Comparison of ENCODE assay signal across 8 cellular contexts in genomic region chr13:28324181-28324789, GRCh38.
DNase-seq lines count a peak whose midpoint lies in the region; ATAC-seq and TF ChIP-seq lines count a peak whose summit lies in the region.

No MANE protein-coding gene starts in this region.

- H3K9ac ChIP-seq in PC-3 (ENCODE audit: low read length) (no peak overlapping the region), neuronal stem cell (ENCODE audit: low read depth, low read length, poor library complexity) (no peak overlapping the region)

- no peak overlapping the region for H2BK120ac ChIP-seq in neuronal stem cell (ENCODE audit: low read depth, low read length)

- ATAC-seq in HG03064 (IDR thresholded peaks at IDR 0.05; ENCODE audit: low read depth, unreplicated experiment) (peak; percentile 75), PC-3 (peak; percentile 74)

- H3K9me2 ChIP-seq in PC-3 (replicated peaks; ENCODE audit: low read length), result no peaks in the 10 kb centered on the region

- WGBS in neuronal stem cell (ENCODE audit: extremely low coverage in 2 of 2, insufficient read length in 2 of 2, insufficient replicate concordance in 1 of 2), 2 donors, result no CpG with 5 or more reads among the region's 4 CpGs
- WGBS in transverse colon (ENCODE audit: low coverage in 1 of 2), 2 donors, result 25% methylated on average over 4 of the region's 4 CpGs; no CpG with 5 or more reads in 1 of the 2 donors

- intact Hi-C loops in PC-3 (cut with micrococcal nuclease) (loop anchor here (1.0 kb wide), 1 partner anchor 312 kb away; no protein-coding TSS in a partner anchor), transverse colon (cut with DNase I; ENCODE audit: low total_unique reads) (loop anchor here (10.0 kb wide), 1 partner anchor 311 kb away; no protein-coding TSS in a partner anchor)

- no peak overlapping the region for H3K23ac ChIP-seq in neuronal stem cell (ENCODE audit: low read depth, low read length, poor library complexity)

- no peak overlapping the region for H2BK12ac ChIP-seq in neuronal stem cell (ENCODE audit: low read length)

- POLR2A ChIA-PET in GM10248 (lab: Yijun Ruan, JAX), result no interaction called here
- POLR2A ChIA-PET in PC-3 (lab: Charles Lee; ENCODE audit: unreplicated experiment), result no interaction called here

- H3K27me3 ChIP-seq in PC-3 (ENCODE audit: low read length), result no peaks in the 10 kb centered on the region
- H3K27me3 ChIP-seq in neuronal stem cell (ENCODE audit: control insufficient read depth in 3 of 3, insufficient read depth in 3 of 3, low read depth in 1 of 3, low read length in 3 of 3), result peaks cover 0 to 11% (median 0%) of the 10 kb centered on the region in 3 experiments
- H3K27me3 ChIP-seq in transverse colon, result no peaks in the 10 kb centered on the region

- H3K14ac ChIP-seq in neuronal stem cell (ENCODE audit: low read length), result no peak overlapping the region

- no peak for TF ChIP-seq POLR2A in transverse colon (IDR thresholded peaks at IDR 0.05)

- no peak overlapping the region for H2BK15ac ChIP-seq in neuronal stem cell (ENCODE audit: low read length)

- H3K4me1 ChIP-seq in PC-3 (ENCODE audit: insufficient read depth, low read length) (peaks cover 23% of the 10 kb centered on the region), neuronal stem cell (ENCODE audit: control insufficient read depth in 2 of 2, insufficient read depth in 1 of 2, low read depth in 1 of 2, low read length in 2 of 2) (no peaks in the 10 kb centered on the region), transverse colon (no peaks in the 10 kb centered on the region)

- peak; percentile 71 for TF ChIP-seq CTCF in GM10248 (IDR thresholded peaks at IDR 0.05; ENCODE audit: control extremely low read depth, extremely low read depth, low read depth, missing control alignments)
- peak; percentile 83 for TF ChIP-seq CTCF in PC-3 (conservative IDR thresholded peaks at IDR 0.05; ENCODE audit: low read depth, low read length)
- peak; percentile 63 to 70 (median 67) for TF ChIP-seq CTCF in transverse colon (IDR thresholded peaks at IDR 0.05)

- no TSS peak for BruUV-seq in PC-3 (replicated peaks; lab: Mats Ljungman, UMichigan)

- H2BK5ac ChIP-seq in neuronal stem cell (ENCODE audit: low read length), result no peak overlapping the region

- H3K4me3 ChIP-seq in PC-3 (ENCODE audit: low read length), result no peak overlapping the region
- no peak overlapping the region for H3K4me3 ChIP-seq in neuronal stem cell (ENCODE audit: low read length in 2 of 2)
- H3K4me3 ChIP-seq in transverse colon, result no peak overlapping the region

- TF ChIP-seq EP300 in transverse colon (IDR thresholded peaks at IDR 0.05; ENCODE audit: low read depth), result no peak

- H3K27ac ChIP-seq in PC-3 (ENCODE audit: low read length), result peak overlapping the region; percentile 20; the same call in 1 of the 2 replicates
- H3K27ac ChIP-seq in neuronal stem cell (replicated peaks; ENCODE audit: low read length), result no peak overlapping the region
- no peak overlapping the region for H3K27ac ChIP-seq in transverse colon

- H3K9me3 ChIP-seq in PC-3 (ENCODE audit: low read length) (no peaks in the 10 kb centered on the region), neuronal stem cell (replicated peaks in 1 of 2; ENCODE audit: control insufficient read depth in 2 of 2, insufficient read depth in 1 of 2, low read depth in 1 of 2, low read length in 2 of 2) (no peaks in the 10 kb centered on the region), transverse colon (no peaks in the 10 kb centered on the region)

- H4K91ac ChIP-seq in neuronal stem cell (ENCODE audit: low read depth, low read length, poor library complexity), result no peak overlapping the region

- no peaks in the 10 kb centered on the region for H3K79me2 ChIP-seq in PC-3 (ENCODE audit: low read length)

- H3K4me2 ChIP-seq in PC-3 (ENCODE audit: low read length) (no peak overlapping the region), neuronal stem cell (ENCODE audit: insufficient read depth, low read length, poor library complexity, severe bottlenecking) (no peak overlapping the region)

- CTCF ChIA-PET in GM10248 (lab: Yijun Ruan, JAX), result interaction anchor here (0.6 to 4.2 kb wide), 24 partner anchors 9 to 475 kb away, joined by 3 to 34 read pairs (median 4); partner anchors contain the start of gene POMP
- CTCF ChIA-PET in PC-3 (lab: Charles Lee), result interaction anchor here (0.6 kb wide), 1 partner anchor 234 kb away, joined by 3 read pairs; no protein-coding TSS in a partner anchor

- no peak overlapping the region for H2AK5ac ChIP-seq in neuronal stem cell (ENCODE audit: low read depth, low read length)

- no peaks in the 10 kb centered on the region for H3K79me1 ChIP-seq in neuronal stem cell (ENCODE audit: low read depth, low read length)

- H4K20me1 ChIP-seq in PC-3 (ENCODE audit: low read length), result no peaks in the 10 kb centered on the region

- H3F3A ChIP-seq in PC-3 (ENCODE audit: low read length, unreplicated experiment), result no peaks in the 10 kb centered on the region

- H3K4ac ChIP-seq in neuronal stem cell (ENCODE audit: low read length), result no peak overlapping the region

- H3K36me3 ChIP-seq in PC-3 (ENCODE audit: low read depth, low read length) (no peaks in the 10 kb centered on the region), neuronal stem cell (replicated peaks in 1 of 2; ENCODE audit: control insufficient read depth in 2 of 2, insufficient read depth in 2 of 2, low read length in 2 of 2) (no peaks in the 10 kb centered on the region), transverse colon (no peaks in the 10 kb centered on the region)

- DNase-seq in GM10248 (ENCODE audit: extremely low spot score), result peak; percentile 82
- DNase-seq in PC-3, result peak; percentile 67
- peak; percentile 38 for DNase-seq in activated T-cell treated with anti-CD3 and anti-CD28 coated beads for 48 hours (ENCODE audit: low read depth)
- DNase-seq in fibroblast of peridontal ligament (ENCODE audit: extremely low read depth), result peak; percentile 78
- peak; percentile 57 for DNase-seq in neuronal stem cell (ENCODE audit: low spot score)
- DNase-seq in transverse colon, result peak; percentile 55
- no peak for DNase-seq in NCI-H446 treated with DMSO at 0.1 percent for 48 hours (lab: John Stamatoyannopoulos, UW)

- H2AFZ ChIP-seq in PC-3 (ENCODE audit: low read length) (0 out of 2 replicates have a peak overlapping the region, but pooled peaks have one; percentile 34), neuronal stem cell (ENCODE audit: low read length) (no peak overlapping the region)

- H4K8ac ChIP-seq in neuronal stem cell (ENCODE audit: low read depth, low read length), result no peak overlapping the region

- no peak overlapping the region for H3K18ac ChIP-seq in neuronal stem cell (ENCODE audit: low read length)

- in situ Hi-C loops in transverse colon (cut with MboI; ENCODE audit: low pct_ligation_motif_present in 1 of 4, low pct_unique_long_range_greater_than_20kb in 1 of 4, low sequenced_read_pairs in 3 of 4), result loop anchor here (5.0 to 25.0 kb wide), 4 partner anchors 311 to 471 kb away; no protein-coding TSS in a partner anchor
